Comparison of ENCODE assay signal across 13 cellular contexts in the genomic region with DNA sequence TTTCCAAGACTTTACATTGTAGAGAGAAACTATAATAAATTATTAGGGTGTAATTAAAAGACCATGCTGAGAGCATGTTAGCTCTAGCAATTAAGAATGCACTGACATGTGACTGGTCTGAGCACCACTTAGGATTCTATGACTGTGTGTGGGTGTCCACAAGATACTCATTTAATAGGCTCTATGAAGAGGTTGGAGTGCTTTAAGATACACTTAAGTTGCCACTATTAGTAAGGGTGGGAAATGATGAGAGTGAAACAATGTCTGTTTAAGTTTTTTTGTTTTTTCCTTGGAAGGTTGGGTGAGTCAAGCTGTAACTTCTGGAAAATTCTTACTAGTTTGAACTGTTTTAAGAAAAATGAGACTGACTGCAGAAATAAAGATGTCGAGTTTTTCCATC. TPM values are rescaled to one million over a fixed set of nuclear protein-coding genes. Genes with fewer than 3 reads are reported as not detected.
DNase-seq lines count a peak whose midpoint lies in the region; ATAC-seq, FAIRE-seq and TF ChIP-seq lines count a peak whose summit lies in the region.
"Had no signal": no experiment of that assay in that cellular context is flagged by ENCODE, and none has a peak within 500 bp of the region (broad histone marks: within the 10 kb centered on the region; RNA-seq: fewer than 3 reads in every experiment).

No MANE protein-coding gene starts in this region.

- H3K4me3 ChIP-seq in mucosa of descending colon, result no peak overlapping the region
- no peak overlapping the region for H3K4me3 ChIP-seq in upper lobe of right lung
- H3K4me3 ChIP-seq: HAP-1, pancreas had no signal

- no peak for TF ChIP-seq CTCF in mucosa of descending colon (IDR thresholded peaks at IDR 0.05)
- TF ChIP-seq CTCF in upper lobe of right lung (IDR thresholded peaks at IDR 0.05), result no peak

- H3K27me3 ChIP-seq in upper lobe of right lung, result no peaks in the 10 kb centered on the region
- H3K27me3 ChIP-seq: pancreas had no signal

- DNase-seq in RPMI7951 (ENCODE audit: low read depth) (peak; percentile 36), dermis blood vessel endothelial cell (peak; percentile 38), mucosa of descending colon (no peak), upper lobe of right lung (no peak), GM12891 (ENCODE audit: insufficient read length, low spot score) (no peak), medulla oblongata (ENCODE audit: extremely low spot score) (no peak)
- DNase-seq: COR-L47; NCI-H1694 treated with DMSO at 0.1 percent for 48 hours; stimulated activated naive CD8-positive, alpha-beta T cell treated with anti-CD3 and anti-CD28 coated beads, Interleukin-15, Interleukin-2, amounts not matched to agents 100 U/mL and 50 U/mL, for 24 hours had no signal

- H3K36me3 ChIP-seq in mucosa of descending colon (ENCODE audit: low read depth), result no peaks in the 10 kb centered on the region
- H3K36me3 ChIP-seq in upper lobe of right lung, result no peaks in the 10 kb centered on the region
- H3K36me3 ChIP-seq: HAP-1, pancreas had no signal

- no peaks in the 10 kb centered on the region for H3K4me1 ChIP-seq in mucosa of descending colon (ENCODE audit: low read depth)
- H3K4me1 ChIP-seq in upper lobe of right lung, result peaks cover 17% of the 10 kb centered on the region
- H3K4me1 ChIP-seq: HAP-1 had no signal

- H3K9me3 ChIP-seq in mucosa of descending colon, result no peaks in the 10 kb centered on the region
- no peaks in the 10 kb centered on the region for H3K9me3 ChIP-seq in upper lobe of right lung
- H3K9me3 ChIP-seq: HAP-1, pancreas had no signal

- FAIRE-seq in GM12891 (lab: Jason Lieb, UNC), result no peak
- FAIRE-seq: HepG2, pancreas had no signal

- no peak for TF ChIP-seq POLR2A in GM12891 (IDR thresholded peaks at IDR 0.05; ENCODE audit: low read depth, low read length)

- H3K27ac ChIP-seq in upper lobe of right lung, result peak overlapping the region; percentile 24

- ATAC-seq in mucosa of descending colon (peak; percentile 10), upper lobe of right lung (peak; percentile 71), HG02588 (IDR thresholded peaks at IDR 0.05; ENCODE audit: unreplicated experiment) (no peak)
- ATAC-seq: HepG2; stimulated activated naive CD8-positive, alpha-beta T cell treated with anti-CD3 and anti-CD28 coated beads, Interleukin-15, Interleukin-2, amounts not matched to agents 100 U/mL and 50 U/mL, for 24 hours had no signal

- intact Hi-C loops in mucosa of descending colon (cut with DNase I, micrococcal nuclease), result no loop called here
- intact Hi-C loops in upper lobe of right lung (cut with DNase I), result no loop called here

TF ChIP-seq in GM12891, 5 proteins besides CTCF, POLR2A, EP300 and RAD21:
- TF ChIP-seq SPI1 (IDR thresholded peaks at IDR 0.05; ENCODE audit: low read depth, low read length), result no peak
- TF ChIP-seq PAX5 (IDR thresholded peaks at IDR 0.05; ENCODE audit: insufficient read depth, low read length, severe bottlenecking), result no peak
- no peak for TF ChIP-seq POU2F2 (IDR thresholded peaks at IDR 0.05; ENCODE audit: low read depth, low read length)
- TF ChIP-seq POLR2AphosphoS5 (IDR thresholded peaks at IDR 0.05; ENCODE audit: low read depth, low read length), result no peak
- TF ChIP-seq TAF1 (IDR thresholded peaks at IDR 0.05; ENCODE audit: low read depth, low read length), result no peak

RNA-seq across cellular contexts. Expression of a gene that starts 1.8 kb away (rescaled TPM):
- total RNA-seq in RPMI7951 (2014; rRNA removed; shearing (Covaris generic)), result 142 and 170 TPM in 2 replicates
- total RNA-seq in dermis blood vessel endothelial cell (1.8 and 6.6 TPM in 2 replicates), mucosa of descending colon (1 to 10 TPM in 2 of 3 donors, under 1 TPM in 1; 0.20 to 4.0 (median 1.3) TPM), upper lobe of right lung (5.4 TPM)
- not detected for polyA plus RNA-seq in GM12891 (2012; ENCODE audit: low read depth, missing spikeins)
- total RNA-seq: HepG2 had no signal
- polyA plus RNA-seq: HepG2 had no signal

Comparison
In these comparisons a context has a peak if more than half of its experiments do, and no peak if none do; other contexts are left out.
1. DNase-seq: peak in RPMI7951 (single experiment) and dermis blood vessel endothelial cell (single experiment); none in mucosa of descending colon (0 of 3), upper lobe of right lung (single experiment), GM12891 (single experiment) and medulla oblongata (single experiment).
2. RNA of a gene that starts 1.8 kb away (total RNA-seq): 142 to 170 TPM in RPMI7951; 1.8 to 6.6 TPM in dermis blood vessel endothelial cell, 5.4 TPM in upper lobe of right lung (single experiment) and 0.20 to 4.0 TPM in mucosa of descending colon; every median in the first group is over 10 times any median in the second.